In the genomic region with DNA sequence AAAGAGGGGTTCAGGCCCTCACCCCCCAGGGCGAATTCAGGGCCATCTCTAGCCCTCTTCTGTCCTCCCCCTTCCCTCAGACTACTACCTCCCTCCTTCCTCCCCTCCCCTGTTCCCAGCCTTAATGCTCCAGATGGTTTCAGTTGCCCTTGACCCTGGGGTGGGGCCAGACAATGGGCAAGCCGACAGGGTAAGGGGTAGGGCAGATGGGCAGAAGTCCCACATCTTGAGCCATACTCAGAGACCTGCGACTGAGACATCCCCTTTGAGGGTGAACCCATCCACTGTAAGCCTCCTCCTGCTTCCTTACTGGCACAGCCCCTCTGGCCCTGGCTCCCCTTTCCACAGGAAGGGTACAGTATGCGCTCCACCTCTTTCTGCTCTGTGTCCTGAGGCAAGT, we compare ENCODE assay signal across 11 cellular contexts. TPM values are rescaled to one million over a fixed set of nuclear protein-coding genes. Genes with fewer than 3 reads are reported as not detected.
A peak's percentile ranks its signal among the peaks of the same experiment; 100 is the strongest.
DNase-seq lines count a peak whose midpoint lies in the region; ATAC-seq, FAIRE-seq and TF ChIP-seq lines count a peak whose summit lies in the region.
"Had no signal": no experiment of that assay in that cellular context is flagged by ENCODE, and none has a peak within 500 bp of the region (broad histone marks: within the 10 kb centered on the region; RNA-seq: fewer than 3 reads in every experiment).

No MANE protein-coding gene starts in this region.

- peaks cover 19% of the 10 kb centered on the region for H3K4me1 Mint-ChIP-seq in activated naive CD4-positive, alpha-beta T cell treated with anti-CD3 and anti-CD28 coated beads for 36 hours (ENCODE audit: low read depth)

- H3K4me1 ChIP-seq in Panc1 (ENCODE audit: control insufficient read depth, insufficient read depth, low read length): peaks cover 15% of the 10 kb centered on the region; the same call in 1 of the 2 replicates
- H3K4me1 ChIP-seq in stomach: peaks cover 28 to 41% (median 40%) of the 10 kb centered on the region in 4 donors

- no peaks in the 10 kb centered on the region for H3K27me3 Mint-ChIP-seq in activated naive CD4-positive, alpha-beta T cell treated with anti-CD3 and anti-CD28 coated beads for 36 hours (ENCODE audit: low read depth)

- TF ChIP-seq CTCF in Panc1 (IDR thresholded peaks at IDR 0.05): no peak
- no peak for TF ChIP-seq CTCF in fibroblast of mammary gland (conservative IDR thresholded peaks at IDR 0.05; ENCODE audit: control insufficient read depth, insufficient read depth, low read depth, low read length)
- TF ChIP-seq CTCF in stomach (IDR thresholded peaks at IDR 0.05): no peak

- in situ Hi-C loops in Panc1 (cut with HindIII; ENCODE audit: low pct_unique_long_range_greater_than_20kb, low sequenced_read_pairs): no loop called here

- H3K36me3 Mint-ChIP-seq in activated naive CD4-positive, alpha-beta T cell treated with anti-CD3 and anti-CD28 coated beads for 36 hours (ENCODE audit: low read depth): peaks cover 42% of the 10 kb centered on the region

- no peak overlapping the region for H3K27ac Mint-ChIP-seq in activated naive CD4-positive, alpha-beta T cell treated with anti-CD3 and anti-CD28 coated beads for 36 hours

- H3K4me3 Mint-ChIP-seq in activated naive CD4-positive, alpha-beta T cell treated with anti-CD3 and anti-CD28 coated beads for 36 hours: peak overlapping the region; percentile 99

- DNase-seq in activated naive CD4-positive, alpha-beta T cell treated with anti-CD3 and anti-CD28 coated beads for 36 hours: no peak
- no peak for DNase-seq in activated naive CD4-positive, alpha-beta T cell treated with Interleukin-2 at 50 U/mL for 16 hours
- no peak for DNase-seq in Panc1 (ENCODE audit: low read depth, low spot score)
- peak; percentile 22 for DNase-seq in fibroblast of mammary gland (ENCODE audit: low read depth)
- no peak for DNase-seq in stomach
- DNase-seq in amniotic stem cell (lab: John Stamatoyannopoulos, UW): no peak
- DNase-seq in HTR-8/SVneo (ENCODE audit: insufficient read length, low spot score): no peak
- DNase-seq: AML-193, cerebellar nuclear complex had no signal

- POLR2A ChIA-PET in Panc1 (lab: Charles Lee): no interaction called here

- H3K9me3 Mint-ChIP-seq in activated naive CD4-positive, alpha-beta T cell treated with anti-CD3 and anti-CD28 coated beads for 36 hours: no peaks in the 10 kb centered on the region

- TF ChIP-seq EP300 in stomach (IDR thresholded peaks at IDR 0.05): no peak

- ATAC-seq in Panc1 (no peak), GM19035 (IDR thresholded peaks at IDR 0.05; ENCODE audit: unreplicated experiment) (no peak)
- ATAC-seq: pancreas had no signal

- peaks cover 16% of the 10 kb centered on the region for H3K36me3 ChIP-seq in Panc1 (ENCODE audit: control insufficient read depth, insufficient read depth, low read length)
- peaks cover 0 to 29% (median 22%) of the 10 kb centered on the region in 4 donors for H3K36me3 ChIP-seq in stomach
- H3K36me3 ChIP-seq: pancreas had no signal

- H3K27me3 ChIP-seq in Panc1 (ENCODE audit: control insufficient read depth, insufficient read depth, low read length) (no peaks in the 10 kb centered on the region), stomach (no peaks in the 10 kb centered on the region)
- H3K27me3 ChIP-seq: pancreas had no signal

- BruUV-seq in Panc1 (replicated peaks; lab: Mats Ljungman, UMichigan): no TSS peak

- no peak for TF ChIP-seq POLR2A in stomach (IDR thresholded peaks at IDR 0.05)

- intact Hi-C loops in activated naive CD4-positive, alpha-beta T cell treated with anti-CD3 and anti-CD28 coated beads for 36 hours (cut with micrococcal nuclease): no loop called here
- intact Hi-C loops in Panc1 (cut with micrococcal nuclease; ENCODE audit: unreplicated experiment) (no loop called here), stomach (cut with DNase I; ENCODE audit: low total_unique reads) (no loop called here)

- peak overlapping the region; percentile 98; the same call in 1 of the 2 replicates for H3K27ac ChIP-seq in Panc1 (ENCODE audit: low read length)
- H3K27ac ChIP-seq in stomach: peak overlapping the region in 3 of 5 donors; percentile 99 to 100 (median 99)

- WGBS in stomach, 5 donors: 57 to 69% (median 61%) methylated on average over 4 of the region's 4 CpGs

- FAIRE-seq in HTR-8/SVneo (lab: Jason Lieb, UNC): no peak
- FAIRE-seq: pancreas had no signal

- H3K9me3 ChIP-seq in Panc1 (ENCODE audit: control insufficient read depth, insufficient read depth, low read depth, low read length) (no peaks in the 10 kb centered on the region), stomach (no peaks in the 10 kb centered on the region)
- H3K9me3 ChIP-seq: pancreas had no signal

- H3K4me3 ChIP-seq in Panc1 (ENCODE audit: low read depth in 2 of 2, low read length in 2 of 2): 0 out of 4 replicates have a peak overlapping the region, but pooled peaks of 1 of the 2 experiments have one; percentile 4
- no peak overlapping the region for H3K4me3 ChIP-seq in fibroblast of mammary gland (ENCODE audit: control insufficient read depth, low read depth, low read length)
- H3K4me3 ChIP-seq in stomach: no peak overlapping the region

- CTCF ChIA-PET in activated naive CD4-positive, alpha-beta T cell treated with anti-CD3 and anti-CD28 coated beads for 36 hours (lab: Charles Lee): no interaction called here
- CTCF ChIA-PET in Panc1 (lab: Charles Lee): no interaction called here

RNA-seq across cellular contexts. Expression of a gene that starts 1.9 kb away (rescaled TPM):
- total RNA-seq in activated naive CD4-positive, alpha-beta T cell treated with anti-CD3 and anti-CD28 coated beads for 36 hours: 10 to 100 TPM; 17.6 to 20.5 TPM
- 49.6 TPM for total RNA-seq in Panc1 (2021; ENCODE audit: unreplicated experiment)
- polyA plus RNA-seq in Panc1 (2012; ENCODE audit: insufficient read length): 48.2 TPM
- 10 to 100 TPM; 14.5 to 76.5 (median 45.1) TPM for total RNA-seq in stomach
- 10 to 100 TPM in 2 of 3 donors, 1 to 10 TPM in 1; 9.8 to 19.6 (median 16.7) TPM for polyA plus RNA-seq in stomach

RNA-seq across cellular contexts. Expression of a gene that starts 2.1 kb away (rescaled TPM):
- total RNA-seq in activated naive CD4-positive, alpha-beta T cell treated with anti-CD3 and anti-CD28 coated beads for 36 hours: 100 to 1,000 TPM; 274 to 303 TPM
- total RNA-seq in Panc1 (2021; ENCODE audit: unreplicated experiment) (272 TPM), stomach (100 to 1,000 TPM; 145 to 376 (median 185) TPM)
- polyA plus RNA-seq in Panc1 (2012; ENCODE audit: insufficient read length): 240 TPM
- 100 to 1,000 TPM in 1 of 3 donors, 10 to 100 TPM in 2; 97.7 to 137 (median 98.2) TPM for polyA plus RNA-seq in stomach

RNA-seq across cellular contexts. Expression of a gene that starts 40.5 kb away (rescaled TPM):
- under 1 TPM; 0.12 to 0.26 TPM for total RNA-seq in activated naive CD4-positive, alpha-beta T cell treated with anti-CD3 and anti-CD28 coated beads for 36 hours
- total RNA-seq in Panc1 (2021; ENCODE audit: unreplicated experiment): 68.8 TPM
- polyA plus RNA-seq in Panc1 (2012; ENCODE audit: insufficient read length): 74.4 TPM
- total RNA-seq in stomach: 10 to 100 TPM in 4 of 5 donors, 1 to 10 TPM in 1; 4.4 to 81.1 (median 53.6) TPM
- 10 to 100 TPM; 14.7 to 22.3 (median 15.7) TPM for polyA plus RNA-seq in stomach

RNA-seq across cellular contexts. Expression of a gene that starts 49.6 kb away (rescaled TPM):
- not detected for total RNA-seq in activated naive CD4-positive, alpha-beta T cell treated with anti-CD3 and anti-CD28 coated beads for 36 hours
- total RNA-seq in Panc1 (2021; ENCODE audit: unreplicated experiment) (2.6 TPM), stomach (under 1 TPM in 1 of 5 donors, not detected in 4; 0.37 TPM)
- polyA plus RNA-seq in Panc1 (2012; ENCODE audit: insufficient read length): 2.4 TPM
- 1 to 10 TPM in 1 of 3 donors, under 1 TPM in 2; 0.19 to 3.5 (median 0.76) TPM for polyA plus RNA-seq in stomach

Comparison
In these comparisons a context has a peak if more than half of its experiments do, and no peak if none do; other contexts are left out.
1. RNA of a gene that starts 40.5 kb away (total RNA-seq): 68.8 TPM in Panc1 (single experiment) and 4.4 to 81.1 TPM in stomach; 0.12 to 0.26 TPM in activated naive CD4-positive, alpha-beta T cell treated with anti-CD3 and anti-CD28 coated beads for 36 hours; every median in the first group is over 4 times any median in the second.